8 cellular contexts compared by ENCODE assay signal in the genomic region with DNA sequence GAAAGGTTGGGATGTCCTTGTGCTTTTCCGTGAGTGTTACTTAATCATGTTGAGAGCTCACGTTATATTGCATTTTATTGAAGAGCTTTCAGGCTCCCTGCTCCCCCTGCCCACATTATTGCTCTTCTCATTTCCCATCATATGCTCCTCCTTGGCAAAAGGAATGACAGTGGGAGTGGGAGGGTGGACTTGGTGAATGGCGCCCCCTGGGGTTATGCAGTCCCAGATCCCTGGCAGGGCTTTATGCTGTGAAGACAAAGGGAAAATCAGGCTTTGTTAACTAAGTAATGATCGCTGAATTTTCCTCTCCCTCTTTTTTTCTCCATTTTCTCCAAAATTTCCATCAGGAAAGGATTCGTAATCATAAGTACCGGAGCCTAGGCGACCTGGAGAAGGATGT.
DNase-seq lines count a peak whose midpoint lies in the region; ATAC-seq and TF ChIP-seq lines count a peak whose summit lies in the region.

No MANE protein-coding gene starts in this region.

- no peak for TF ChIP-seq EP300 in stomach (IDR thresholded peaks at IDR 0.05)

- intact Hi-C loops in stomach (cut with DNase I; ENCODE audit: low total_unique reads) = no loop called here

- H3K4me3 ChIP-seq in Peyer's patch (no peak overlapping the region), stomach (no peak overlapping the region)

- no peak overlapping the region for H3K27ac Mint-ChIP-seq in activated naive CD8-positive, alpha-beta T cell treated with anti-CD3 and anti-CD28 coated beads, Interleukin-2, amount 50 U/mL, for 24 hours
- no peak overlapping the region for H3K27ac Mint-ChIP-seq in activated naive CD8-positive, alpha-beta T cell treated with anti-CD3 and anti-CD28 coated beads for 36 hours

- peaks cover 18% of the 10 kb centered on the region for H3K36me3 Mint-ChIP-seq in activated naive CD8-positive, alpha-beta T cell treated with anti-CD3 and anti-CD28 coated beads, Interleukin-2, amount 50 U/mL, for 24 hours (ENCODE audit: low read depth)
- H3K36me3 Mint-ChIP-seq in activated naive CD8-positive, alpha-beta T cell treated with anti-CD3 and anti-CD28 coated beads for 36 hours = peaks cover 14% of the 10 kb centered on the region

- H3K4me1 Mint-ChIP-seq in activated naive CD8-positive, alpha-beta T cell treated with anti-CD3 and anti-CD28 coated beads, Interleukin-2, amount 50 U/mL, for 24 hours = no peaks in the 10 kb centered on the region
- peaks cover 3% of the 10 kb centered on the region for H3K4me1 Mint-ChIP-seq in activated naive CD8-positive, alpha-beta T cell treated with anti-CD3 and anti-CD28 coated beads for 36 hours

- DNase-seq in activated naive CD8-positive, alpha-beta T cell treated with anti-CD3 and anti-CD28 coated beads, Interleukin-2, amount 50 U/mL, for 24 hours = peak; percentile 38
- DNase-seq in activated naive CD8-positive, alpha-beta T cell treated with anti-CD3 and anti-CD28 coated beads for 36 hours = no peak
- DNase-seq in Peyer's patch (peak in 2 of 3 donors; percentile 55 to 56), glomerular visceral epithelial cell (ENCODE audit: extremely low spot score) (peak; percentile 25), stomach (peak; percentile 32), LoVo (ENCODE audit: low spot score) (no peak)

- no peak overlapping the region for H3K27ac ChIP-seq in Peyer's patch
- no peak overlapping the region for H3K27ac ChIP-seq in stomach

- no peaks in the 10 kb centered on the region for H3K9me3 Mint-ChIP-seq in activated naive CD8-positive, alpha-beta T cell treated with anti-CD3 and anti-CD28 coated beads, Interleukin-2, amount 50 U/mL, for 24 hours
- no peaks in the 10 kb centered on the region for H3K9me3 Mint-ChIP-seq in activated naive CD8-positive, alpha-beta T cell treated with anti-CD3 and anti-CD28 coated beads for 36 hours

- H3K4me3 Mint-ChIP-seq in activated naive CD8-positive, alpha-beta T cell treated with anti-CD3 and anti-CD28 coated beads, Interleukin-2, amount 50 U/mL, for 24 hours = no peak overlapping the region
- no peak overlapping the region for H3K4me3 Mint-ChIP-seq in activated naive CD8-positive, alpha-beta T cell treated with anti-CD3 and anti-CD28 coated beads for 36 hours

- TF ChIP-seq CTCF in Peyer's patch (IDR thresholded peaks at IDR 0.05) (peak in 4 of 6 experiments; percentile 39 to 49 (median 41)), stomach (IDR thresholded peaks at IDR 0.05) (peak in 5 of 7 experiments; percentile 14 to 37 (median 34))

- peaks cover 0 to 52% (median 0%) of the 10 kb centered on the region in 3 donors for H3K36me3 ChIP-seq in Peyer's patch
- peaks cover 19 to 52% (median 47%) of the 10 kb centered on the region in 4 donors for H3K36me3 ChIP-seq in stomach

- H3K27me3 ChIP-seq in Peyer's patch = no peaks in the 10 kb centered on the region
- no peaks in the 10 kb centered on the region for H3K27me3 ChIP-seq in stomach

- 78 to 91% (median 85%) methylated on average over 7 of the region's 7 CpGs for WGBS in stomach, 5 donors

- TF ChIP-seq POLR2A in Peyer's patch (IDR thresholded peaks at IDR 0.05) (no peak), stomach (IDR thresholded peaks at IDR 0.05) (no peak)

- H3K4me1 ChIP-seq in Peyer's patch (no peaks in the 10 kb centered on the region), stomach (peaks cover 0 to 18% (median 3%) of the 10 kb centered on the region in 4 donors)

- peak; percentile 49 for ATAC-seq in activated naive CD8-positive, alpha-beta T cell treated with anti-CD3 and anti-CD28 coated beads, Interleukin-2, amount 50 U/mL, for 24 hours
- ATAC-seq in HG02973 (IDR thresholded peaks at IDR 0.05; ENCODE audit: unreplicated experiment) (no peak), GM18519 (IDR thresholded peaks at IDR 0.05; ENCODE audit: low FRiP score, unreplicated experiment) (no peak)

- H3K9me3 ChIP-seq in Peyer's patch (no peaks in the 10 kb centered on the region), stomach (no peaks in the 10 kb centered on the region)

- H3K27me3 Mint-ChIP-seq in activated naive CD8-positive, alpha-beta T cell treated with anti-CD3 and anti-CD28 coated beads, Interleukin-2, amount 50 U/mL, for 24 hours = no peaks in the 10 kb centered on the region
- H3K27me3 Mint-ChIP-seq in activated naive CD8-positive, alpha-beta T cell treated with anti-CD3 and anti-CD28 coated beads for 36 hours = no peaks in the 10 kb centered on the region

Comparison
In these comparisons a context has a peak if more than half of its experiments do, and no peak if none do; other contexts are left out.
1. DNase-seq: peak in activated naive CD8-positive, alpha-beta T cell treated with anti-CD3 and anti-CD28 coated beads, Interleukin-2, amount 50 U/mL, for 24 hours (single experiment), Peyer's patch (2 of 3), glomerular visceral epithelial cell (single experiment) and stomach (single experiment); none in activated naive CD8-positive, alpha-beta T cell treated with anti-CD3 and anti-CD28 coated beads for 36 hours (single experiment) and LoVo (single experiment).